Comparison of ENCODE assay signal across 8 cellular contexts in genomic region chr11:107858217-107859070, GRCh38. TPM values are rescaled to one million over a fixed set of nuclear protein-coding genes. Genes with fewer than 3 reads are reported as not detected.
DNase-seq lines count a peak whose midpoint lies in the region; ATAC-seq, FAIRE-seq and TF ChIP-seq lines count a peak whose summit lies in the region.

Gene SLC35F2 (minus strand): TSS chr11:107858787. CDS start chr11:107858767, 20 bp downstream.

- no peaks in the 10 kb centered on the region for H3K27me3 ChIP-seq in thoracic aorta (replicated peaks; ENCODE audit: insufficient read depth)

- peak within 1 kb of the TSS; percentile 60 to 81 for H3K27ac ChIP-seq in thoracic aorta

- TF ChIP-seq CTCF in thoracic aorta (IDR thresholded peaks at IDR 0.05), result no peak

- H3K4me3 ChIP-seq in thoracic aorta, result peak within 1 kb of the TSS; percentile 96

- ATAC-seq in GM21619 (IDR thresholded peaks at IDR 0.05; ENCODE audit: unreplicated experiment) (peak; percentile 90), thoracic aorta (ENCODE audit: insufficient number of reproducible peaks, low FRiP score, low read depth) (peak; percentile 69)

- no peaks in the 10 kb centered on the region for H3K9me3 ChIP-seq in thoracic aorta

- H3K36me3 ChIP-seq in thoracic aorta, result no peaks in the 10 kb centered on the region

- FAIRE-seq in RCC 7860 (lab: Jason Lieb, UNC), result peak; percentile 66
- no peak for FAIRE-seq in frontal cortex (lab: Jason Lieb, UNC)

- peak; percentile 89 for DNase-seq in Daoy (ENCODE audit: low read depth)
- peak; percentile 89 for DNase-seq in KBM-7
- peak; percentile 74 for DNase-seq in RCC 7860 (ENCODE audit: low spot score)
- DNase-seq in activated T-helper 1 cell treated with anti-CD3 and anti-CD28 coated beads, Interleukin-2, amount 50 U/mL, for 16 hours (ENCODE audit: low read depth in 1 of 2, low spot score in 1 of 2), result peak; percentile 32 to 57
- DNase-seq in frontal cortex (ENCODE audit: low spot score in 2 of 2), result peak in 1 of 2 donors; percentile 39
- peak; percentile 9 for DNase-seq in occipital lobe (lab: John Stamatoyannopoulos, UW)
- DNase-seq in thoracic aorta (ENCODE audit: low spot score), result no peak

- in situ Hi-C loops in KBM-7 (cut with MboI; ENCODE audit: low pct_unique_long_range_greater_than_20kb, low sequenced_read_pairs), result no loop called here

- H3K4me1 ChIP-seq in thoracic aorta (ENCODE audit: control insufficient read depth in 1 of 2, low read depth in 2 of 2), result no peaks in the 10 kb centered on the region

RNA-seq across cellular contexts. Expression of gene SLC35F2, which starts in this region (rescaled TPM):
- 65.8 and 74.7 TPM in 2 replicates for total RNA-seq in Daoy (2014; rRNA removed; shearing (Covaris generic))
- total RNA-seq in frontal cortex, result 51.8 TPM
- 22.6 TPM for total RNA-seq in occipital lobe
- 10 to 100 TPM; 10.0 to 13.5 TPM for total RNA-seq in thoracic aorta
